1 cellular context compared by ENCODE assay signal in the genomic region with DNA sequence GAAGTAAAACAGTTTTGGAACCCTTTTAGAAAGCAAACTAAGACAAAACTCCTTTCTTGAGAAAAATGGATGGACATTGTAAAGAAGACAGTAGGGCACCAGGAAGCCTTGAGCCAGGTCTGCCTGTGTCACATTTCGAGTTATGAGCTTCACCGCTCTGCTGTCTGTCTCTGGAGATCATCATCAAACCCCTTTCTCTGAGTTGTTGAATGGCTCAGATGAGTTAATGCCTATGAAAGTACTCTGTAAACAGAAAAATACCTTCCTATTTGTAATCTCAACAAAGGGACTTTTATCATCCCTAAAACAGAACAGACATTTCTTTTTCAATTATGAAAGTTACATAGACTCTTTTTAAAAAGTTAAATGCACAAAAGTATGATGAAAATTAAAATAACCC.
TF ChIP-seq lines count a peak whose summit lies in the region.

No MANE protein-coding gene starts in this region.

TF ChIP-seq in IMR-90, 13 proteins besides CTCF, POLR2A, EP300 and RAD21:
- TF ChIP-seq NFE2L2 (IDR thresholded peaks at IDR 0.05; ENCODE audit: low read depth, low read length) (no peak), MXI1 (IDR thresholded peaks at IDR 0.05; ENCODE audit: borderline replicate concordance, low read depth, low read length) (no peak), USF2 (IDR thresholded peaks at IDR 0.05; ENCODE audit: low read depth, low read length) (no peak), MAFK (IDR thresholded peaks at IDR 0.05; ENCODE audit: low read depth, low read length) (no peak), RFX5 (IDR thresholded peaks at IDR 0.05; ENCODE audit: low read depth, low read length) (no peak), SMC3 (IDR thresholded peaks at IDR 0.05; ENCODE audit: low read depth, low read length) (no peak), CEBPB (IDR thresholded peaks at IDR 0.05; ENCODE audit: low read depth, low read length) (no peak), CHD1 (IDR thresholded peaks at IDR 0.05; ENCODE audit: low read depth, low read length) (no peak), MAZ (IDR thresholded peaks at IDR 0.05; ENCODE audit: borderline replicate concordance, low read depth, low read length) (no peak), FOS (IDR thresholded peaks at IDR 0.05; ENCODE audit: low read depth, low read length) (no peak), RCOR1 (IDR thresholded peaks at IDR 0.05; ENCODE audit: insufficient replicate concordance, low read length) (no peak), ELK1 (IDR thresholded peaks at IDR 0.05; ENCODE audit: borderline replicate concordance, low read depth, low read length) (no peak), BHLHE40 (IDR thresholded peaks at IDR 0.05; ENCODE audit: low read depth, low read length) (no peak)
